31 cellular contexts compared by ENCODE assay signal in genomic region chr11:124978316-124978715, GRCh38.
"Had no signal": no experiment of that assay in that cellular context is flagged by ENCODE, and none has a peak within 500 bp of the region (broad histone marks: within the 10 kb centered on the region; RNA-seq: fewer than 3 reads in every experiment).

No MANE protein-coding gene starts in this region.

- H3K36me3 ChIP-seq: brain microvascular endothelial cell had no signal

- H3K27me3 ChIP-seq: brain microvascular endothelial cell, dorsolateral prefrontal cortex had no signal

- H3K27ac ChIP-seq: brain microvascular endothelial cell, coronary artery, dorsolateral prefrontal cortex, VCaP had no signal

- H3K27ac Mint-ChIP-seq: activated CD4-positive, alpha-beta memory T cell treated with anti-CD3 and anti-CD28 coated beads, Interleukin-2, amount 10 ng/mL, durations not matched to agents 7 days and 5 days; activated CD4-positive, alpha-beta T cell treated with anti-CD3 and anti-CD28 coated beads, Interleukin-2, amount 10 ng/mL, durations not matched to agents 7 days and 5 days; activated naive CD8-positive, alpha-beta T cell; activated T-cell treated with anti-CD3 and anti-CD28 coated beads, Interleukin-2, amount 50 U/mL, for 24 hours; activated T-cell treated with anti-CD3 and anti-CD28 coated beads, Interleukin-2, amount 50 U/mL, for 72 hours; dendritic cell treated with granulocyte-macrophage colony-stimulating factor and Interleukin-4, amounts not matched to agents 40 ng/mL and 50 ng/mL, for 4 days; endodermal cell; T-helper 17 cell; T-helper 2 cell treated with Interferon-gamma antibody and Interleukin-4, amounts not matched to agents 5 μg/mL and 100 μg/mL, for 36 hours; WTC11 had no signal

- H3K4me3 ChIP-seq: coronary artery, dorsolateral prefrontal cortex had no signal

- H3K4me1 Mint-ChIP-seq: activated CD4-positive, alpha-beta memory T cell treated with anti-CD3 and anti-CD28 coated beads, Interleukin-2, amount 10 ng/mL, durations not matched to agents 7 days and 5 days; activated CD4-positive, alpha-beta T cell treated with anti-CD3 and anti-CD28 coated beads, Interleukin-2, amount 10 ng/mL, durations not matched to agents 7 days and 5 days; central memory CD8-positive, alpha-beta T cell; endodermal cell; T-helper 17 cell; WTC11 had no signal

- DNase-seq: activated CD4-positive, alpha-beta memory T cell treated with anti-CD3 and anti-CD28 coated beads, Interleukin-2, amount 10 ng/mL, durations not matched to agents 7 days and 5 days; activated CD4-positive, alpha-beta T cell treated with anti-CD3 and anti-CD28 coated beads for 1 hour; activated CD4-positive, alpha-beta T cell treated with anti-CD3 and anti-CD28 coated beads for 4 hours; activated CD4-positive, alpha-beta T cell treated with anti-CD3 and anti-CD28 coated beads, Interleukin-2, amount 10 ng/mL, durations not matched to agents 7 days and 5 days; activated CD4-positive, alpha-beta T cell treated with anti-CD3 and anti-CD28 coated beads, Interleukin-2, amount 50 U/mL, for 4 hours; activated CD8-positive, alpha-beta memory T cell treated with anti-CD3 and anti-CD28 coated beads, Interleukin-2, amount 50 U/mL, for 48 hours; activated gamma-delta T cell; activated naive CD4-positive, alpha-beta T cell; activated naive CD4-positive, alpha-beta T cell treated with anti-CD3 and anti-CD28 coated beads, Interleukin-2, amount 50 U/mL, for 16 hours; activated T-cell treated with anti-CD3 and anti-CD28 coated beads for 4 hours; activated T-cell treated with anti-CD3 and anti-CD28 coated beads, Interleukin-2, amount 50 U/mL, for 24 hours; activated T-cell treated with anti-CD3 and anti-CD28 coated beads, Interleukin-2, amount 50 U/mL, for 72 hours; amniotic stem cell; anterior cingulate cortex; brain microvascular endothelial cell; dorsolateral prefrontal cortex; effector memory CD4-positive, alpha-beta T cell; endodermal cell; foreskin fibroblast; head of caudate nucleus; hippocampal formation; T-helper 17 cell; T1000 had no signal

- ATAC-seq: activated T-cell treated with anti-CD3 and anti-CD28 coated beads, Interleukin-2, amount 50 U/mL, for 72 hours; esophagus mucosa; T-helper 17 cell; WTC11 had no signal

- H3K4me3 Mint-ChIP-seq: activated CD4-positive, alpha-beta memory T cell treated with anti-CD3 and anti-CD28 coated beads, Interleukin-2, amount 10 ng/mL, durations not matched to agents 7 days and 5 days; activated CD4-positive, alpha-beta T cell treated with anti-CD3 and anti-CD28 coated beads, Interleukin-2, amount 10 ng/mL, durations not matched to agents 7 days and 5 days; activated naive CD8-positive, alpha-beta T cell; activated T-cell treated with anti-CD3 and anti-CD28 coated beads, Interleukin-2, amount 50 U/mL, for 24 hours; activated T-cell treated with anti-CD3 and anti-CD28 coated beads, Interleukin-2, amount 50 U/mL, for 72 hours; central memory CD8-positive, alpha-beta T cell; dendritic cell treated with granulocyte-macrophage colony-stimulating factor and Interleukin-4, amounts not matched to agents 40 ng/mL and 50 ng/mL, for 4 days; endodermal cell; T-helper 17 cell; T-helper 2 cell treated with Interferon-gamma antibody and Interleukin-4, amounts not matched to agents 5 μg/mL and 100 μg/mL, for 36 hours; WTC11 had no signal

- H3K27me3 Mint-ChIP-seq: activated CD4-positive, alpha-beta memory T cell treated with anti-CD3 and anti-CD28 coated beads, Interleukin-2, amount 10 ng/mL, durations not matched to agents 7 days and 5 days; activated CD4-positive, alpha-beta T cell treated with anti-CD3 and anti-CD28 coated beads, Interleukin-2, amount 10 ng/mL, durations not matched to agents 7 days and 5 days; activated naive CD8-positive, alpha-beta T cell; activated T-cell treated with anti-CD3 and anti-CD28 coated beads, Interleukin-2, amount 50 U/mL, for 24 hours; central memory CD8-positive, alpha-beta T cell; dendritic cell treated with granulocyte-macrophage colony-stimulating factor and Interleukin-4, amounts not matched to agents 40 ng/mL and 50 ng/mL, for 4 days; T-helper 17 cell had no signal
